ENCODE assay signal across 9 cellular contexts in the genomic region with DNA sequence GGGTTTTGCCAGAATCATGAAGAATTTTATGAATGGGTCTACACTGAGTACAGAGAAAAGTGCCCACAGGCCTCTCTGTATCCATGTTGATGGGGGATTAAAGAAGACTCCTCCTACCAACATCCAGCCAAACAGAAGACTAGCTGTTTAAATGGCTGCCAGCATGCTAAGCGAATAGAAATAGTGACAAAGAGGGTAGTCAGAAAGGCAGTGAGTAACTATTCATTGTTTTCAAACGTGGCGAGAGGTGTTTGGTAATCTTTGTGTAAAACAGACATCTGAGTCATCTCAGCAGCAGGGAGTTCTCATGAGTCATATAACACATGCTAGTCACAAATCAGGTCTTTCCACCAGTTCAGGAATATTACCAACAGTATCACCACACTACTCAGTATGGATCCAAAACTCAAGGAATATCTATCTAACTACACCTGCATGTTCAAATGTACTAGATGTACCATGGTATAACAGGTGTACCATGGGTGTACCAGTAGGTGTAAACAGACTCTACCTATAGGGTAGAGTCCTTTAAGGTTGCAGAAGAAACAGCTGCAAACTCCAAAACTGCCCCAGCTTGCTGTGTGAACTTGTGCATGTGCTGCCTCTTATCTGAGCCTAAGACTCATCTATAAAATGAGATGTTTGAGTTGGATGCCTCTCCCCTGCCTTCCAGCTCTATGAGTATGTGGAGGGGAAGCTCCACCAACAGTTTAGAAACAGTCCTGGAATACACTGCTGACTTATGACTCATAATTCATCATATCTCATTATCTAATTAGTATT.
DNase-seq lines count a peak whose midpoint lies in the region; ATAC-seq and TF ChIP-seq lines count a peak whose summit lies in the region.
"Had no signal": no experiment of that assay in that cellular context is flagged by ENCODE, and none has a peak within 500 bp of the region (broad histone marks: within the 10 kb centered on the region; RNA-seq: fewer than 3 reads in every experiment).

No MANE protein-coding gene starts in this region.

- H3K27ac ChIP-seq in upper lobe of right lung = no peak overlapping the region

- H3K36me3 ChIP-seq in upper lobe of right lung = no peaks in the 10 kb centered on the region

- H3K4me3 ChIP-seq in upper lobe of right lung = no peak overlapping the region

- no peaks in the 10 kb centered on the region for H3K9me3 ChIP-seq in upper lobe of right lung

- DNase-seq in activated naive CD4-positive, alpha-beta T cell treated with anti-CD3 and anti-CD28 coated beads, Interleukin-2, amount 50 U/mL, for 72 hours (ENCODE audit: low spot score in 2 of 2) = peak in 1 of 2 donors; percentile 34
- DNase-seq in activated naive CD4-positive, alpha-beta T cell treated with anti-CD3 and anti-CD28 coated beads, Interleukin-2, amount 50 U/mL, for 16 hours = no peak
- DNase-seq in SW480 (ENCODE audit: low spot score) = peak; percentile 75
- DNase-seq in glomerular endothelial cell (ENCODE audit: extremely low read depth, low read depth, low spot score) = peak; percentile 39
- no peak for DNase-seq in upper lobe of right lung
- DNase-seq in NCI-H128 (lab: John Stamatoyannopoulos, UW; ENCODE audit: unreplicated experiment) = no peak
- no peak for DNase-seq in GM19240 (ENCODE audit: insufficient read length, low spot score)

- no peaks in the 10 kb centered on the region for H3K4me1 ChIP-seq in upper lobe of right lung

- H3K27me3 ChIP-seq in upper lobe of right lung = no peaks in the 10 kb centered on the region

- TF ChIP-seq CTCF in upper lobe of right lung (IDR thresholded peaks at IDR 0.05) = no peak

- H3K4me1 Mint-ChIP-seq in stimulated activated memory B cell treated with anti-CD40 and anti-IgM and Interleukin-4, amounts not matched to agents 10 μg/mL and 1 μg/mL and 100 μg/mL, for 72 hours = peaks cover 26% of the 10 kb centered on the region
- H3K4me1 Mint-ChIP-seq: mesothelial cell of epicardium had no signal

- peaks cover 9 to 13% of the 10 kb centered on the region in 2 donors for H3K36me3 Mint-ChIP-seq in activated naive CD4-positive, alpha-beta T cell treated with anti-CD3 and anti-CD28 coated beads, Interleukin-2, amount 50 U/mL, for 72 hours
- H3K36me3 Mint-ChIP-seq in stimulated activated memory B cell treated with anti-CD40 and anti-IgM and Interleukin-4, amounts not matched to agents 10 μg/mL and 1 μg/mL and 100 μg/mL, for 72 hours = no peaks in the 10 kb centered on the region
- H3K36me3 Mint-ChIP-seq: mesothelial cell of epicardium had no signal

- peaks cover 5 to 8% of the 10 kb centered on the region in 2 donors for H3K9me3 Mint-ChIP-seq in activated naive CD4-positive, alpha-beta T cell treated with anti-CD3 and anti-CD28 coated beads, Interleukin-2, amount 50 U/mL, for 72 hours
- H3K9me3 Mint-ChIP-seq in stimulated activated memory B cell treated with anti-CD40 and anti-IgM and Interleukin-4, amounts not matched to agents 10 μg/mL and 1 μg/mL and 100 μg/mL, for 72 hours = no peaks in the 10 kb centered on the region

- no peak overlapping the region for H3K4me3 Mint-ChIP-seq in stimulated activated memory B cell treated with anti-CD40 and anti-IgM and Interleukin-4, amounts not matched to agents 10 μg/mL and 1 μg/mL and 100 μg/mL, for 72 hours
- H3K4me3 Mint-ChIP-seq: mesothelial cell of epicardium had no signal

- intact Hi-C loops in upper lobe of right lung (cut with DNase I) = no loop called here

- H3K27me3 Mint-ChIP-seq in stimulated activated memory B cell treated with anti-CD40 and anti-IgM and Interleukin-4, amounts not matched to agents 10 μg/mL and 1 μg/mL and 100 μg/mL, for 72 hours = no peaks in the 10 kb centered on the region

- peak; percentile 94 to 96 for ATAC-seq in activated naive CD4-positive, alpha-beta T cell treated with anti-CD3 and anti-CD28 coated beads, Interleukin-2, amount 50 U/mL, for 72 hours
- ATAC-seq in upper lobe of right lung = peak; percentile 73
- ATAC-seq in stimulated activated memory B cell treated with anti-CD40 and anti-IgM and Interleukin-4, amounts not matched to agents 10 μg/mL and 1 μg/mL and 100 μg/mL, for 72 hours = no peak

- peak overlapping the region; percentile 50 to 60 for H3K27ac Mint-ChIP-seq in activated naive CD4-positive, alpha-beta T cell treated with anti-CD3 and anti-CD28 coated beads, Interleukin-2, amount 50 U/mL, for 72 hours
- H3K27ac Mint-ChIP-seq in stimulated activated memory B cell treated with anti-CD40 and anti-IgM and Interleukin-4, amounts not matched to agents 10 μg/mL and 1 μg/mL and 100 μg/mL, for 72 hours = no peak overlapping the region
- H3K27ac Mint-ChIP-seq: mesothelial cell of epicardium had no signal

Comparison
In these comparisons a context has a peak if more than half of its experiments do, and no peak if none do; other contexts are left out.
1. DNase-seq: peak in SW480 (single experiment) and glomerular endothelial cell (single experiment); none in activated naive CD4-positive, alpha-beta T cell treated with anti-CD3 and anti-CD28 coated beads, Interleukin-2, amount 50 U/mL, for 16 hours (single experiment), upper lobe of right lung (single experiment), NCI-H128 (single experiment) and GM19240 (single experiment).